ENCODE assay signal across 29 cellular contexts in the genomic region with DNA sequence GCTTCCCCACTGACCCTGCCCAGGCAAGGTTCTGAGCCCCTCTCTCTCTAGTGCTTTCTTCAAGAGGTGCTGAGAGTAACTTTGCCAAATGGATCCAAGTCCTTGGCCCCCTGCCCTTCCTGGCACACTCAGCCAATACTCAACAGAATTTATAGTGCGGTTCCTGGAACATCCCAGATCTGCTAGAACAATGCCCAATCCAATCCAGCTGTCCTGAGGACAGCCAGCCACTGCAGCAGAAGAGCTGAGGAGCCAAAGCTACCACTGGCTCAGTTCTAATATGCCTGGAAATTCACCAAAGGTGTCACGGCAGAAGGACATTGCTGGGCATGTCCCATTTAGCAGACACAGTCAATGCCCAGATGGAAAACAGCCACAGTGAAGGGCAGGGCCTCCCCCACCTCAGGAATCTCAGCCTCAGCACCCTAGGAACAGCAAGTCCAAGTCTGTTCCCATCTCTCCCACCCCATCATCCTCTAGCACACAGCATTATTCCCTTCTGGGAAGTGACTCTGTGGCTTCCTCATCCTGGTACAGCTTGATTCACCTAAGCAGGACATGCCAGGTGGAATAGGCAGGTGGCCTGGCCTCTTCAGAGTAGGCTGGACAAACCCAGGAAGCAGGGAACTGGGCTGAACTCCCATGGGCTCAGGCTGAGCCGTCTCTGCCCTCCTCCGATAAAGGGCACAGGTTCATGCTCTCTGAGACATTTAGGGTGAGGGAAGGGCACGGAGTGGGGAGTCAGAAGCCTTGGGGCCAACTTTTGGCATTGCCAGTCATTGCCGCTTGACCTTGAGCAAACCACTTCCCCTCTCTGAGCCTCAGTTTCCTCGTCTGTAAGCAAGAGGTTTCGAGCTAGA. TPM values are rescaled to one million over a fixed set of nuclear protein-coding genes. Genes with fewer than 3 reads are reported as not detected.
DNase-seq lines count a peak whose midpoint lies in the region; ATAC-seq and TF ChIP-seq lines count a peak whose summit lies in the region.
"Had no signal": no experiment of that assay in that cellular context is flagged by ENCODE, and none has a peak within 500 bp of the region (broad histone marks: within the 10 kb centered on the region; RNA-seq: fewer than 3 reads in every experiment).

No MANE protein-coding gene starts in this region.

- no peak for ATAC-seq in GM21717 (IDR thresholded peaks at IDR 0.05; ENCODE audit: unreplicated experiment)
- ATAC-seq: activated CD8-positive, alpha-beta T cell treated with anti-CD3 and anti-CD28 coated beads, Interleukin-2, amount 10 ng/mL, durations not matched to agents 7 days and 5 days; gastrocnemius medialis; left colon; stimulated activated effector memory CD8-positive, alpha-beta T cell treated with anti-CD3 and anti-CD28 coated beads, Interleukin-12 subunit alpha, Interleukin-12 subunit beta, amount 100 ng/mL, for 72 hours had no signal

- TF ChIP-seq CTCF in AG10803 (conservative IDR thresholded peaks at IDR 0.05; ENCODE audit: low read length) (no peak), HFFc6 (IDR thresholded peaks at IDR 0.05) (no peak)

- H3K4me3 Mint-ChIP-seq in HFFc6 = no peak overlapping the region
- H3K4me3 Mint-ChIP-seq: activated CD8-positive, alpha-beta T cell treated with anti-CD3 and anti-CD28 coated beads, Interleukin-2, amount 10 ng/mL, durations not matched to agents 7 days and 5 days; activated naive CD8-positive, alpha-beta T cell treated with anti-CD3 and anti-CD28 coated beads for 36 hours; dendritic cell treated with granulocyte-macrophage colony-stimulating factor and Interleukin-4, amounts not matched to agents 40 ng/mL and 50 ng/mL, for 4 days; endodermal cell; stimulated activated effector memory CD8-positive, alpha-beta T cell treated with anti-CD3 and anti-CD28 coated beads, Interleukin-12 subunit alpha, Interleukin-12 subunit beta, amount 100 ng/mL, for 72 hours had no signal

- H3K9me3 Mint-ChIP-seq in HFFc6 = peaks cover 11% of the 10 kb centered on the region
- H3K9me3 Mint-ChIP-seq: stimulated activated effector memory CD8-positive, alpha-beta T cell treated with anti-CD3 and anti-CD28 coated beads, Interleukin-12 subunit alpha, Interleukin-12 subunit beta, amount 100 ng/mL, for 72 hours had no signal

- H3K27me3 ChIP-seq in HAP-1 (ENCODE audit: low read depth) = no peaks in the 10 kb centered on the region
- H3K27me3 ChIP-seq: gastrocnemius medialis, upper lobe of left lung had no signal

- H3K9me3 ChIP-seq in HAP-1 = 0 out of 2 replicates have a peak, but pooled peaks cover 4% of the 10 kb centered on the region
- H3K9me3 ChIP-seq: gastrocnemius medialis, upper lobe of left lung had no signal

- no peak overlapping the region for H3K27ac Mint-ChIP-seq in HFFc6
- H3K27ac Mint-ChIP-seq: activated CD8-positive, alpha-beta T cell treated with anti-CD3 and anti-CD28 coated beads, Interleukin-2, amount 10 ng/mL, durations not matched to agents 7 days and 5 days; activated naive CD8-positive, alpha-beta T cell treated with anti-CD3 and anti-CD28 coated beads for 36 hours; dendritic cell treated with granulocyte-macrophage colony-stimulating factor and Interleukin-4, amounts not matched to agents 40 ng/mL and 50 ng/mL, for 4 days; endodermal cell; stimulated activated effector memory CD8-positive, alpha-beta T cell treated with anti-CD3 and anti-CD28 coated beads, Interleukin-12 subunit alpha, Interleukin-12 subunit beta, amount 100 ng/mL, for 72 hours had no signal

- in situ Hi-C loops in HAP-1 (cut with MboI; ENCODE audit: low sequenced_read_pairs) = no loop called here

- peaks cover 11% of the 10 kb centered on the region for H3K36me3 Mint-ChIP-seq in HFFc6 (ENCODE audit: low read depth)

- H3K27me3 Mint-ChIP-seq in HFFc6 (ENCODE audit: insufficient read depth) = peaks cover 27% of the 10 kb centered on the region
- H3K27me3 Mint-ChIP-seq: activated naive CD8-positive, alpha-beta T cell treated with anti-CD3 and anti-CD28 coated beads for 36 hours; dendritic cell treated with granulocyte-macrophage colony-stimulating factor and Interleukin-4, amounts not matched to agents 40 ng/mL and 50 ng/mL, for 4 days had no signal

- no peak overlapping the region for H3K4me3 ChIP-seq in AG10803 (ENCODE audit: low read length)
- no peak overlapping the region for H3K4me3 ChIP-seq in HAP-1
- H3K4me3 ChIP-seq: gastrocnemius medialis, SK-N-MC, upper lobe of left lung had no signal

- H3K4me1 ChIP-seq in HAP-1 = peaks cover 14% of the 10 kb centered on the region
- H3K4me1 ChIP-seq: upper lobe of left lung had no signal

- no peaks in the 10 kb centered on the region for H3K36me3 ChIP-seq in HAP-1 (replicated peaks)
- H3K36me3 ChIP-seq: gastrocnemius medialis, upper lobe of left lung had no signal

- DNase-seq in AG10803 (ENCODE audit: low read depth) = peak; percentile 38
- peak; percentile 4 for DNase-seq in NCI-H446 treated with DMSO at 0.1 percent for 48 hours (lab: John Stamatoyannopoulos, UW)
- peak; percentile 54 for DNase-seq in cardiac septum (ENCODE audit: low spot score)
- peak; percentile 6 for DNase-seq in pons (ENCODE audit: low spot score)
- no peak for DNase-seq in HFFc6
- no peak for DNase-seq in HAP-1 (ENCODE audit: low spot score in 2 of 2)
- DNase-seq in COLO829 (ENCODE audit: low spot score) = no peak
- DNase-seq: ACHN; activated CD8-positive, alpha-beta T cell treated with anti-CD3 and anti-CD28 coated beads, Interleukin-2, amount 10 ng/mL, durations not matched to agents 7 days and 5 days; activated naive CD8-positive, alpha-beta T cell treated with anti-CD3 and anti-CD28 coated beads for 36 hours; aorta; central memory CD4-positive, alpha-beta T cell; COR-L47; DND-41; endodermal cell; gastrocnemius medialis; hippocampal formation; left colon; mesenchymal stem cell; NCI-H1048; NCI-H1930; NCI-H226; NCI-H748 treated with DMSO at 0.1 percent for 48 hours; stimulated activated CD4-positive, alpha-beta T cell treated with anti-CD3 and anti-CD28 coated beads, Interleukin-4, amount 100 ng/mL, for 1 hour; upper lobe of left lung had no signal

- intact Hi-C loops in cardiac septum (cut with DNase I) = no loop called here

- no peaks in the 10 kb centered on the region for H3K4me1 Mint-ChIP-seq in HFFc6 (ENCODE audit: low read depth)
- H3K4me1 Mint-ChIP-seq: activated naive CD8-positive, alpha-beta T cell treated with anti-CD3 and anti-CD28 coated beads for 36 hours; stimulated activated effector memory CD8-positive, alpha-beta T cell treated with anti-CD3 and anti-CD28 coated beads, Interleukin-12 subunit alpha, Interleukin-12 subunit beta, amount 100 ng/mL, for 72 hours had no signal

RNA-seq across cellular contexts. Expression of gene PMVK, which starts 24.6 kb away (rescaled TPM):
- 30.9 TPM for total RNA-seq in cardiac septum
- 10 to 100 TPM; 29.1 to 33.4 (median 32.5) TPM for total RNA-seq in HFFc6 (2021; fragmentation: NEBNext Ultra II Directional; extraction: Animal tissue kit (Norgen Biotek cat#: 25700))

RNA-seq across cellular contexts. Expression of gene KCNN3, which starts 41.8 kb away (rescaled TPM):
- total RNA-seq in cardiac septum = 2.8 TPM
- not detected for total RNA-seq in HFFc6 (2021; fragmentation: NEBNext Ultra II Directional; extraction: Animal tissue kit (Norgen Biotek cat#: 25700))
- total RNA-seq: activated CD8-positive, alpha-beta T cell treated with anti-CD3 and anti-CD28 coated beads, Interleukin-2, amount 10 ng/mL, durations not matched to agents 7 days and 5 days had no signal

RNA-seq across cellular contexts. Expression of gene PBXIP1, which starts 44.0 kb away (rescaled TPM):
- total RNA-seq in cardiac septum = 49.1 TPM
- total RNA-seq in HFFc6 (2021; fragmentation: NEBNext Ultra II Directional; extraction: Animal tissue kit (Norgen Biotek cat#: 25700)) = 10 to 100 TPM; 26.4 to 42.5 (median 28.1) TPM

RNA-seq across cellular contexts. Expression of gene PYGO2, which starts 49.7 kb away (rescaled TPM):
- 16.9 TPM for total RNA-seq in cardiac septum
- total RNA-seq in HFFc6 (2021; fragmentation: NEBNext Ultra II Directional; extraction: Animal tissue kit (Norgen Biotek cat#: 25700)) = 10 to 100 TPM; 19.9 to 23.7 (median 21.3) TPM

RNA-seq across cellular contexts. Expression of gene SHC1, which starts 58.6 kb away (rescaled TPM):
- total RNA-seq in cardiac septum = 70.5 TPM
- 100 to 1,000 TPM; 371 to 461 (median 401) TPM for total RNA-seq in HFFc6 (2021; fragmentation: NEBNext Ultra II Directional; extraction: Animal tissue kit (Norgen Biotek cat#: 25700))

Comparison
In these comparisons a context has a peak if more than half of its experiments do, and no peak if none do; other contexts are left out.
1. DNase-seq: peak in AG10803 (single experiment), NCI-H446 treated with DMSO at 0.1 percent for 48 hours (single experiment), cardiac septum (single experiment) and pons (single experiment); none in HFFc6 (single experiment), HAP-1 (0 of 2) and COLO829 (single experiment).